In the genomic region with DNA sequence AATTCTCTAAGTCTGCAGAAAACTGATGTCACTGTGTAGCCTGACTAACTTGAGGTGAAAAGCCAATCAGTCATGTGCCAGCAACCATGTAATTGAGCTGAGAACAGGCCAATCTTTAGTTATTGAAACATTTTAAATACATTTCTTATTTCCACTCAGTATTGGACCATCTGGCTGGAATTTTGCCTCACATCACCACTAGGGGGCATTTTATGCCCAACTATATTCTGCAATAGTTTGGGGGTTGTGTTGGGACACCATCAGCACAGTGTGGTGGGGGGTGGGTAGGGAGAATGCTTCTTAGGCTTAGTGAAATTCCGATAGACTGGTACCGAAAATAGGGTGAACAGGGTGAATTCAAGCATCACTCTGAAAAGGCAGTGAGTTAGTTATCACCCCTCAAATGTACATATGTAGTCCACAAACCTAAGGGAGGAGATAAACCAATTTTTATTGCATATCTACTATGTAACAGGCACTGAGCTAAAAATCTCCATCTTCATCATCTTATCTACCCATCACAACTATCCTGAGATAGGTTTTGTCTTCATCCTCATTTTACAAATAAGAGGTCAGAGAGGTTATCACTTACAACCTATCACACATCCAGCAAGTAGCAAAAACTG, we compare ENCODE assay signal across 9 cellular contexts. TPM values are rescaled to one million over a fixed set of nuclear protein-coding genes. Genes with fewer than 3 reads are reported as not detected.
DNase-seq lines count a peak whose midpoint lies in the region; ATAC-seq and TF ChIP-seq lines count a peak whose summit lies in the region.
"Had no signal": no experiment of that assay in that cellular context is flagged by ENCODE, and none has a peak within 500 bp of the region (broad histone marks: within the 10 kb centered on the region; RNA-seq: fewer than 3 reads in every experiment).

No MANE protein-coding gene starts in this region.

- H3K27ac ChIP-seq in VCaP (no peak overlapping the region), ascending aorta (no peak overlapping the region)

- TF ChIP-seq CTCF in VCaP (conservative IDR thresholded peaks at IDR 0.05) = peak; percentile 71
- TF ChIP-seq CTCF in ascending aorta (IDR thresholded peaks at IDR 0.05) = peak in 1 of 3 experiments; percentile 17

- H3K4me3 ChIP-seq in ascending aorta = no peak overlapping the region

- ATAC-seq in GM19023 (IDR thresholded peaks at IDR 0.05; ENCODE audit: unreplicated experiment) (peak; percentile 62), HG03520 (IDR thresholded peaks at IDR 0.05; ENCODE audit: unreplicated experiment) (peak; percentile 61)

- peak; percentile 70 for DNase-seq in DMS53 (lab: John Stamatoyannopoulos, UW)
- DNase-seq in inferior parietal cortex (ENCODE audit: extremely low spot score) = peak; percentile 55
- DNase-seq in Kasumi-1 (lab: John Stamatoyannopoulos, UW) = no peak
- no peak for DNase-seq in ascending aorta (ENCODE audit: low spot score in 2 of 2)
- no peak for DNase-seq in NCI-H748 (lab: John Stamatoyannopoulos, UW; ENCODE audit: unreplicated experiment)

- intact Hi-C loops in ascending aorta (cut with DNase I) = no loop called here

- H3K4me1 ChIP-seq in ascending aorta = no peaks in the 10 kb centered on the region

- H3K36me3 ChIP-seq in ascending aorta = no peaks in the 10 kb centered on the region

- H3K9me3 ChIP-seq in ascending aorta = no peaks in the 10 kb centered on the region

- no peaks in the 10 kb centered on the region for H3K27me3 ChIP-seq in ascending aorta

RNA-seq across cellular contexts. Expression of a gene that starts 17.8 kb away (rescaled TPM):
- total RNA-seq in ascending aorta = not detected
- total RNA-seq: mononuclear cell had no signal

Comparison
In these comparisons a context has a peak if more than half of its experiments do, and no peak if none do; other contexts are left out.
1. DNase-seq: peak in DMS53 (single experiment) and inferior parietal cortex (single experiment); none in Kasumi-1 (0 of 2), ascending aorta (0 of 2) and NCI-H748 (single experiment).